1 cellular context compared by ENCODE assay signal in genomic region chr18:79999701-80000100, GRCh38. TPM values are rescaled to one million over a fixed set of nuclear protein-coding genes. Genes with fewer than 3 reads are reported as not detected.
"Had no signal": no experiment of that assay in that cellular context is flagged by ENCODE, and none has a peak within 500 bp of the region (broad histone marks: within the 10 kb centered on the region; RNA-seq: fewer than 3 reads in every experiment).

No MANE protein-coding gene starts in this region.

RNA-seq across cellular contexts. Expression of gene HSBP1L1, which starts 35.3 kb away (rescaled TPM):
- total RNA-seq: H9 had no signal
